8 cellular contexts compared by ENCODE assay signal in the genomic region with DNA sequence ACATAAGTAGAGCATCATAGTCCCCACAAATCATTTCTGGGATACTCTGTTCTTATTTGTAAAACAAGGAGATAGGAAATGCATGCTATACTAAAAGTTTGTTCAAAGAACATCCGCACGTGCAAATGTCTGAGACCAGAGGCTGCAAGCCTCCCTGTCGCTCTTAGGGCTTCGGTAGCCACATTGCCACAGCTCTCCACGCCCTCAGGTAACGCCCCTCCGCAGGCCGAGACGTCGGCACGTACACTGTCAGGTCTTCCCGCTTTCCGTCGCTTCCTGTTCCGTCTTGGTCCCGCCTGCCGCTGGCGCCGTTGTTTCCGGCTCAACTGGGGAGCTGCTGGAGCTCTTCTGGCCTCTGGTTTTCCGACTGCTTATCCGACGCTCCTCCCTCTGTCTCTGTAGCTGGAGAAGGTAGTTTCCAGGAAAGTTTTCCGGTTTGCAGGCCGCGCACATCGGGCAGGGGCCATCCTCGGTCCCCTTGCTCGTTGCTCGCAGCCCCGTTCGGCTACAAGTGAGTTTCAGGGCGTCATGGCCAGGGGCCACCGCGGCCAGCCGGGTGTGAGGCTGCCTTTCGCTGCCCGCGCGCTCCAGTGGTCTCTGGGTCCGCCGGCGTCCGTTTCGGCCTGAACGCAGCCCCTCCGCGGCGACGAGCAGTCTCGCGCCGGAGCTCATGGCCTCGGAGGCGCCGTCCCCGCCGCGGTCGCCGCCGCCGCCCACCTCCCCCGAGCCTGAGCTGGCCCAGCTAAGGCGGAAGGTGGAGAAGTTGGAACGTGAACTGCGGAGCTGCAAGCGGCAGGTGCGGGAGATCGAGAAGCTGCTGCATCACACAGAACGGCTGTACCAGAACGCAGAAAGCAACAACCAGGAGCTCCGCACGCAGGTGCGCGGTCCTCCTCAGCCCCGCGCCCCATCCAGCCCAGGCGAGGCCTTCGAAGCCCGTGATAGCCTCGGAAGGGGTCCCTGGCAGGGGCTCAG. TPM values are rescaled to one million over a fixed set of nuclear protein-coding genes. Genes with fewer than 3 reads are reported as not detected.
DNase-seq lines count a peak whose midpoint lies in the region; ATAC-seq and TF ChIP-seq lines count a peak whose summit lies in the region.

A gene with protein sequence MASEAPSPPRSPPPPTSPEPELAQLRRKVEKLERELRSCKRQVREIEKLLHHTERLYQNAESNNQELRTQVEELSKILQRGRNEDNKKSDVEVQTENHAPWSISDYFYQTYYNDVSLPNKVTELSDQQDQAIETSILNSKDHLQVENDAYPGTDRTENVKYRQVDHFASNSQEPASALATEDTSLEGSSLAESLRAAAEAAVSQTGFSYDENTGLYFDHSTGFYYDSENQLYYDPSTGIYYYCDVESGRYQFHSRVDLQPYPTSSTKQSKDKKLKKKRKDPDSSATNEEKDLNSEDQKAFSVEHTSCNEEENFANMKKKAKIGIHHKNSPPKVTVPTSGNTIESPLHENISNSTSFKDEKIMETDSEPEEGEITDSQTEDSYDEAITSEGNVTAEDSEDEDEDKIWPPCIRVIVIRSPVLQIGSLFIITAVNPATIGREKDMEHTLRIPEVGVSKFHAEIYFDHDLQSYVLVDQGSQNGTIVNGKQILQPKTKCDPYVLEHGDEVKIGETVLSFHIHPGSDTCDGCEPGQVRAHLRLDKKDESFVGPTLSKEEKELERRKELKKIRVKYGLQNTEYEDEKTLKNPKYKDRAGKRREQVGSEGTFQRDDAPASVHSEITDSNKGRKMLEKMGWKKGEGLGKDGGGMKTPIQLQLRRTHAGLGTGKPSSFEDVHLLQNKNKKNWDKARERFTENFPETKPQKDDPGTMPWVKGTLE (plus strand): TSS at position 308 of the 975 bp plus-strand sequence. CDS start 363 bp downstream, at position 671.

- H3K36me3 ChIP-seq in KOPT-K1 (ENCODE audit: insufficient read depth, low read length) (peaks cover 10% of the 10 kb centered on the region), esophagus squamous epithelium (peaks cover 0 to 10% (median 0%) of the 10 kb centered on the region in 3 donors)

- peak in 2 of 4 donors; percentile 45 to 68 for TF ChIP-seq POLR2A in esophagus squamous epithelium (IDR thresholded peaks at IDR 0.05)

- intact Hi-C loops in activated T-helper 1 cell treated with anti-CD3 and anti-CD28 coated beads, Interleukin-12 subunit alpha, Interleukin-12 subunit beta, Interleukin-2, Interleukin-4 antibody, amounts not matched to agents 30 ng/mL and 10 ng/mL and 1 ng/mL, durations not matched to agents 14 hours and 24 hours and 36 hours (cut with micrococcal nuclease): loop anchor here (1.0 to 10.0 kb wide), 11 partner anchors 46 to 1264 kb away; a partner anchor contains a TSS
- intact Hi-C loops in esophagus squamous epithelium (cut with DNase I): no loop called here

- ATAC-seq in GM21786 (IDR thresholded peaks at IDR 0.05; ENCODE audit: unreplicated experiment): peak; percentile 99

- peak within 1 kb of the TSS; percentile 89 for H3K27ac ChIP-seq in KOPT-K1 (ENCODE audit: low read depth, low read length, poor library complexity, severe bottlenecking)
- H3K27ac ChIP-seq in esophagus squamous epithelium: peak within 1 kb of the TSS; percentile 86 to 93 (median 92)

- H3K9me3 ChIP-seq in KOPT-K1 (ENCODE audit: insufficient read depth, low read length, poor library complexity, severe bottlenecking) (peaks cover 19% of the 10 kb centered on the region), esophagus squamous epithelium (no peaks in the 10 kb centered on the region)

- peaks cover 29% of the 10 kb centered on the region for H3K4me1 Mint-ChIP-seq in activated T-helper 1 cell treated with anti-CD3 and anti-CD28 coated beads, Interleukin-12 subunit alpha, Interleukin-12 subunit beta, Interleukin-2, Interleukin-4 antibody, amounts not matched to agents 30 ng/mL and 10 ng/mL and 1 ng/mL, durations not matched to agents 14 hours and 24 hours and 36 hours (ENCODE audit: low read depth)

- DNase-seq in DMS79 (lab: John Stamatoyannopoulos, UW) (peak; percentile 75), RKO (ENCODE audit: low spot score) (peak; percentile 95), esophagus squamous epithelium (lab: John Stamatoyannopoulos, UW) (peak; percentile 70), myocyte (ENCODE audit: low read depth) (peak; percentile 95)
- peak; percentile 87 for DNase-seq in activated T-helper 1 cell treated with anti-CD3 and anti-CD28 coated beads, Interleukin-12 subunit alpha, Interleukin-12 subunit beta, Interleukin-2, Interleukin-4 antibody, amounts not matched to agents 30 ng/mL and 10 ng/mL and 1 ng/mL, durations not matched to agents 14 hours and 24 hours and 36 hours (ENCODE audit: low spot score)
- peak; percentile 72 to 88 for DNase-seq in stimulated activated CD8-positive, alpha-beta memory T cell treated with anti-CD3 and anti-CD28 coated beads, Interleukin-7, amount 100 ng/mL, for 48 hours (ENCODE audit: extremely low read depth in 1 of 2, low read depth in 1 of 2)

- peaks cover 7 to 36% (median 16%) of the 10 kb centered on the region in 3 donors for H3K4me1 ChIP-seq in esophagus squamous epithelium

- H3K4me3 Mint-ChIP-seq in activated T-helper 1 cell treated with anti-CD3 and anti-CD28 coated beads, Interleukin-12 subunit alpha, Interleukin-12 subunit beta, Interleukin-2, Interleukin-4 antibody, amounts not matched to agents 30 ng/mL and 10 ng/mL and 1 ng/mL, durations not matched to agents 14 hours and 24 hours and 36 hours: peak within 1 kb of the TSS; percentile 90

- H3K27me3 ChIP-seq in esophagus squamous epithelium: no peaks in the 10 kb centered on the region

- 1% methylated on average over 24 to 27 of the region's 82 CpGs for WGBS in esophagus squamous epithelium, 2 donors

- H3K4me3 ChIP-seq in esophagus squamous epithelium: peak within 1 kb of the TSS; percentile 62 to 83 (median 76)

- H3K27ac Mint-ChIP-seq in activated T-helper 1 cell treated with anti-CD3 and anti-CD28 coated beads, Interleukin-12 subunit alpha, Interleukin-12 subunit beta, Interleukin-2, Interleukin-4 antibody, amounts not matched to agents 30 ng/mL and 10 ng/mL and 1 ng/mL, durations not matched to agents 14 hours and 24 hours and 36 hours: peak within 1 kb of the TSS; percentile 86

- peaks cover 23% of the 10 kb centered on the region for H3K36me3 Mint-ChIP-seq in activated T-helper 1 cell treated with anti-CD3 and anti-CD28 coated beads, Interleukin-12 subunit alpha, Interleukin-12 subunit beta, Interleukin-2, Interleukin-4 antibody, amounts not matched to agents 30 ng/mL and 10 ng/mL and 1 ng/mL, durations not matched to agents 14 hours and 24 hours and 36 hours (ENCODE audit: low read depth)

- TF ChIP-seq CTCF in esophagus squamous epithelium (IDR thresholded peaks at IDR 0.05): no peak

- H3K27me3 Mint-ChIP-seq in activated T-helper 1 cell treated with anti-CD3 and anti-CD28 coated beads, Interleukin-12 subunit alpha, Interleukin-12 subunit beta, Interleukin-2, Interleukin-4 antibody, amounts not matched to agents 30 ng/mL and 10 ng/mL and 1 ng/mL, durations not matched to agents 14 hours and 24 hours and 36 hours (ENCODE audit: insufficient read depth): peaks cover 4% of the 10 kb centered on the region

- peaks cover 26% of the 10 kb centered on the region for H3K9me3 Mint-ChIP-seq in activated T-helper 1 cell treated with anti-CD3 and anti-CD28 coated beads, Interleukin-12 subunit alpha, Interleukin-12 subunit beta, Interleukin-2, Interleukin-4 antibody, amounts not matched to agents 30 ng/mL and 10 ng/mL and 1 ng/mL, durations not matched to agents 14 hours and 24 hours and 36 hours

RNA-seq across cellular contexts. Expression of the gene that starts here (rescaled TPM):
- total RNA-seq in activated T-helper 1 cell treated with anti-CD3 and anti-CD28 coated beads, Interleukin-12 subunit alpha, Interleukin-12 subunit beta, Interleukin-2, Interleukin-4 antibody, amounts not matched to agents 30 ng/mL and 10 ng/mL and 1 ng/mL, durations not matched to agents 14 hours and 24 hours and 36 hours: 26.2 and 30.4 TPM in 2 replicates
- total RNA-seq in esophagus squamous epithelium (10 to 100 TPM; 12.0 to 20.1 (median 16.4) TPM), myocyte (28.1 and 36.7 TPM in 2 replicates)
- polyA plus RNA-seq in myocyte (2012): 11.7 TPM

Comparison
In these comparisons a context has a peak if more than half of its experiments do, and no peak if none do; other contexts are left out.
1. Peak in every context shown above with its lines: DNase-seq, ATAC-seq, H3K4me3 ChIP-seq and H3K27ac ChIP-seq.